1 cellular context compared by ENCODE assay signal in genomic region chr18:70366670-70367069, GRCh38.
TF ChIP-seq lines count a peak whose summit lies in the region.

No MANE protein-coding gene starts in this region.

TF ChIP-seq in A549, 52 proteins besides CTCF, POLR2A, EP300 and RAD21 (continued from another document):
- TF ChIP-seq E2F6 (IDR thresholded peaks at IDR 0.05; ENCODE audit: borderline replicate concordance, low read depth) = no peak
